ENCODE assay signal across 29 cellular contexts in the genomic region with DNA sequence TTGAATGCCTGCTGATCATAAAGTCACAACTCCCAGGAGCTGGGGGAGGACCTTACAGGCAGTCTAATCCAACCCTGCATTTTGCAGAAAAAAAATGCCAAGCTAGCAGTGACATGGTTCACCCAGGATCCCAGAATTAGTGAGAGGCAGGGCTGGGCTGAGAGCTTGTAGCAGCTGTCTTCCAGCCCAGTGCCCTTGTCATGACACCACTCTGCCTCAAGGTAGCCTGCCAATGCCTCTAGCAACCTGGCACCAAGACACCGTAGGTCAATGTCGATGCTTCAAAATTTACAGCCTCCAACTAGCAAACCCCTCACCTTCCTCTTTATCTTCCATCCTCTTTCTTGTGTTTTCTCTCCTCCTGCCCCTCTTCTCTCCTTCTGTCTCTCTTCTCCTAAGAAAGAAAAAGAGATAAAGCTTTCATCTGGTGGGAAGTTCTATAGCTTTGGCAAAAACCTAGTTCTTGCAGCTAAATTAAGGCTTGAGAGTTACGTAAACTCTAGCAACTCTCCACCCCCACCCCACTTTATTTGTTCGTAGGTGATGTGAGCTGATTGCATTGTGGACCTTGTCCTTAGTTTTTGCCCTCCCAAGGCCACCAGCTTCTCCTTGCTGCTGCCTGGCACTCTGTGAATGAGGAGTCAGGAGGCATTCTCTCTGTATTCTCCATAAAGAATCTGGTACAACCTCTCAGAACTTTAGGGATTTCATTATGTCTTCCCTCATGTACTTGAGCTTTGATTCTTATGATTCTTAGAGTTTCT. TPM values are rescaled to one million over a fixed set of nuclear protein-coding genes. Genes with fewer than 3 reads are reported as not detected.
"Had no signal": no experiment of that assay in that cellular context is flagged by ENCODE, and none has a peak within 500 bp of the region (broad histone marks: within the 10 kb centered on the region; RNA-seq: fewer than 3 reads in every experiment).

No MANE protein-coding gene starts in this region.

- H3K27me3 ChIP-seq: ascending aorta, esophagus squamous epithelium, gastroesophageal sphincter, neutrophil, tibial nerve had no signal

- H3K9me3 Mint-ChIP-seq: activated naive CD4-positive, alpha-beta T cell treated with anti-CD3 and anti-CD28 coated beads, Interleukin-2, amount 50 U/mL, for 72 hours; activated T-cell treated with anti-CD3 and anti-CD28 coated beads, Interleukin-2, amount 50 U/mL, for 24 hours; activated T-helper 17 cell treated with anti-CD3 and anti-CD28 coated beads, Interleukin-2, amount 50 U/mL, for 72 hours; effector memory CD8-positive, alpha-beta T cell; natural killer cell; stimulated activated naive CD8-positive, alpha-beta T cell treated with anti-CD3 and anti-CD28 coated beads, Interleukin-15, Interleukin-2, amounts not matched to agents 100 ng/mL and 50 ng/mL, for 24 hours; T-helper 1 cell treated with Interleukin-12 subunit alpha and Interleukin-12 subunit beta and Interleukin-4 antibody, amounts not matched to agents 30 μg/mL and 1 μg/mL, for 36 hours; WTC11 had no signal

- H3K4me1 ChIP-seq: ascending aorta had no signal

- H3K4me3 Mint-ChIP-seq: activated T-cell treated with anti-CD3 and anti-CD28 coated beads, Interleukin-2, amount 50 U/mL, for 24 hours; activated T-helper 17 cell treated with anti-CD3 and anti-CD28 coated beads, Interleukin-2, amount 50 U/mL, for 72 hours; effector memory CD8-positive, alpha-beta T cell; natural killer cell; stimulated activated naive CD8-positive, alpha-beta T cell treated with anti-CD3 and anti-CD28 coated beads, Interleukin-15, Interleukin-2, amounts not matched to agents 100 ng/mL and 50 ng/mL, for 24 hours; T-helper 1 cell treated with Interleukin-12 subunit alpha and Interleukin-12 subunit beta and Interleukin-4 antibody, amounts not matched to agents 30 μg/mL and 1 μg/mL, for 36 hours; WTC11 had no signal

- H2AFZ ChIP-seq: parathyroid adenoma had no signal

- H3K4me1 Mint-ChIP-seq: activated T-helper 17 cell treated with anti-CD3 and anti-CD28 coated beads, Interleukin-2, amount 50 U/mL, for 72 hours; natural killer cell had no signal

- H3K79me2 ChIP-seq: parathyroid adenoma had no signal

- H3K27ac ChIP-seq: ascending aorta, esophagus squamous epithelium, gastroesophageal sphincter, lower lobe of right lung, neutrophil, parathyroid adenoma, skin epidermis, tibial nerve had no signal

- H3K36me3 ChIP-seq: ascending aorta, esophagus squamous epithelium, neutrophil, tibial nerve had no signal

- DNase-seq: activated CD8-positive, alpha-beta memory T cell treated with anti-CD3 and anti-CD28 coated beads for 24 hours; activated CD8-positive, alpha-beta memory T cell treated with anti-CD3 and anti-CD28 coated beads, Interleukin-2, amount 50 U/mL, for 4 hours; activated T-cell treated with anti-CD3 and anti-CD28 coated beads, Interleukin-2, amount 50 U/mL, for 24 hours; central memory CD4-positive, alpha-beta T cell; effector memory CD8-positive, alpha-beta T cell; esophagus squamous epithelium; head of caudate nucleus; left colon; lower lobe of right lung; mesendoderm; natural killer cell; right cardiac atrium; stimulated activated CD4-positive, alpha-beta T cell treated with anti-CD3 and anti-CD28 coated beads, Interleukin-1b, Interleukin-23, amount 100 ng/mL, for 48 hours; T1000 had no signal

- H3K27ac Mint-ChIP-seq: activated T-cell treated with anti-CD3 and anti-CD28 coated beads, Interleukin-2, amount 50 U/mL, for 24 hours; activated T-helper 17 cell treated with anti-CD3 and anti-CD28 coated beads, Interleukin-2, amount 50 U/mL, for 72 hours; effector memory CD8-positive, alpha-beta T cell; natural killer cell; stimulated activated naive CD8-positive, alpha-beta T cell treated with anti-CD3 and anti-CD28 coated beads, Interleukin-15, Interleukin-2, amounts not matched to agents 100 ng/mL and 50 ng/mL, for 24 hours; T-helper 1 cell treated with Interleukin-12 subunit alpha and Interleukin-12 subunit beta and Interleukin-4 antibody, amounts not matched to agents 30 μg/mL and 1 μg/mL, for 36 hours; WTC11 had no signal

- H3K4me3 ChIP-seq: ascending aorta, esophagus squamous epithelium, gastroesophageal sphincter, lower lobe of right lung, skin epidermis, tibial nerve had no signal

- H3K36me3 Mint-ChIP-seq: activated naive CD4-positive, alpha-beta T cell treated with anti-CD3 and anti-CD28 coated beads, Interleukin-2, amount 50 U/mL, for 72 hours; natural killer cell; WTC11 had no signal

- ATAC-seq: activated naive CD4-positive, alpha-beta T cell treated with anti-CD3 and anti-CD28 coated beads, Interleukin-2, amount 50 U/mL, for 72 hours; activated T-helper 17 cell treated with anti-CD3 and anti-CD28 coated beads, Interleukin-2, amount 50 U/mL, for 72 hours; effector memory CD8-positive, alpha-beta T cell; left colon; natural killer cell; right cardiac atrium; WTC11 had no signal

- H3K9me3 ChIP-seq: ascending aorta, esophagus squamous epithelium, gastroesophageal sphincter, lower lobe of right lung, neutrophil, tibial nerve had no signal

- H3K9ac ChIP-seq: parathyroid adenoma had no signal

- H3K27me3 Mint-ChIP-seq: activated T-cell treated with anti-CD3 and anti-CD28 coated beads, Interleukin-2, amount 50 U/mL, for 24 hours; activated T-helper 17 cell treated with anti-CD3 and anti-CD28 coated beads, Interleukin-2, amount 50 U/mL, for 72 hours; stimulated activated naive CD8-positive, alpha-beta T cell treated with anti-CD3 and anti-CD28 coated beads, Interleukin-15, Interleukin-2, amounts not matched to agents 100 ng/mL and 50 ng/mL, for 24 hours had no signal

RNA-seq across cellular contexts. Expression of a gene that starts 18.3 kb away (rescaled TPM):
- total RNA-seq: activated naive CD4-positive, alpha-beta T cell treated with anti-CD3 and anti-CD28 coated beads, Interleukin-2, amount 50 U/mL, for 72 hours; ascending aorta; dermis microvascular lymphatic vessel endothelial cell; esophagus squamous epithelium; gastroesophageal sphincter; left colon; lower lobe of right lung; natural killer cell; pulmonary artery endothelial cell; right cardiac atrium; urinary bladder; WTC11 had no signal
- polyA plus RNA-seq: keratinocyte, right cardiac atrium, urinary bladder had no signal
